In genomic region chr20:48390981-48391380, GRCh38 we compare ENCODE assay signal across 34 cellular contexts.
"Had no signal": no experiment of that assay in that cellular context is flagged by ENCODE, and none has a peak within 500 bp of the region (broad histone marks: within the 10 kb centered on the region; RNA-seq: fewer than 3 reads in every experiment).

No MANE protein-coding gene starts in this region.

- H3K27ac ChIP-seq: adrenal gland, body of pancreas, brain microvascular endothelial cell, breast epithelium, VCaP had no signal

- H3K36me3 ChIP-seq: adrenal gland, brain microvascular endothelial cell, breast epithelium had no signal

- H3K9me3 ChIP-seq: adrenal gland had no signal

- ATAC-seq: activated CD8-positive, alpha-beta T cell treated with anti-CD3 and anti-CD28 coated beads for 36 hours; activated naive CD4-positive, alpha-beta T cell treated with anti-CD3 and anti-CD28 coated beads, Interleukin-2, amount 50 U/mL, for 72 hours; activated T-cell treated with anti-CD3 and anti-CD28 coated beads, Interleukin-2, amount 50 U/mL, for 4 hours; activated T-cell treated with anti-CD3 and anti-CD28 coated beads, Interleukin-2, amount 50 U/mL, for 72 hours; activated T-helper 17 cell treated with anti-CD3 and anti-CD28 coated beads, Interleukin-2, amount 50 U/mL, for 72 hours; body of pancreas had no signal

- DNase-seq: activated B cell treated with CpG ODN at 0.5 μM for 24 hours; activated CD4-positive, alpha-beta memory T cell treated with anti-CD3 and anti-CD28 coated beads for 36 hours; activated CD4-positive, alpha-beta T cell treated with anti-CD3 and anti-CD28 coated beads for 4 hours; activated CD4-positive, alpha-beta T cell treated with anti-CD3 and anti-CD28 coated beads, Interleukin-2, amount 10 ng/mL, durations not matched to agents 24 days and 14 days; activated CD4-positive, alpha-beta T cell treated with anti-CD3 and anti-CD28 coated beads, Interleukin-2, amount 50 U/mL, for 1 hour; activated CD4-positive, alpha-beta T cell treated with anti-CD3 and anti-CD28 coated beads, Interleukin-2, amount 50 U/mL, for 4 hours; activated CD4-positive, CD25-positive, alpha-beta regulatory T cell treated with anti-CD3 and anti-CD28 coated beads, Interleukin-2, amount 50 U/mL, for 72 hours; activated CD8-positive, alpha-beta memory T cell treated with anti-CD3 and anti-CD28 coated beads, Interleukin-2, amount 50 U/mL, for 4 hours; activated CD8-positive, alpha-beta T cell treated with anti-CD3 and anti-CD28 coated beads for 36 hours; activated effector memory CD4-positive, alpha-beta T cell treated with anti-CD3 and anti-CD28 coated beads, Interleukin-2, amount 50 U/mL, for 16 hours; activated gamma-delta T cell treated with Interleukin-2 at 50 U/mL for 16 hours; activated naive CD4-positive, alpha-beta T cell; activated naive CD4-positive, alpha-beta T cell treated with anti-CD3 and anti-CD28 coated beads for 36 hours; activated naive CD4-positive, alpha-beta T cell treated with anti-CD3 and anti-CD28 coated beads, Interleukin-2, amount 50 U/mL, for 16 hours; activated naive CD8-positive, alpha-beta T cell treated with anti-CD3 and anti-CD28 coated beads for 36 hours; activated T-cell treated with anti-CD3 and anti-CD28 coated beads for 4 hours; activated T-cell treated with anti-CD3 and anti-CD28 coated beads, Interleukin-2, amount 50 U/mL, for 1 hour; activated T-cell treated with anti-CD3 and anti-CD28 coated beads, Interleukin-2, amount 50 U/mL, for 4 hours; activated T-cell treated with anti-CD3 and anti-CD28 coated beads, Interleukin-2, amount 50 U/mL, for 72 hours; adrenal gland; amniotic stem cell; aorta; body of pancreas; brain microvascular endothelial cell; central memory CD4-positive, alpha-beta T cell; T-helper 1 cell; T-helper 2 cell; T-helper 9 cell had no signal

- H3K27me3 ChIP-seq: adrenal gland, body of pancreas, brain microvascular endothelial cell, breast epithelium had no signal

- FAIRE-seq: astrocyte, TTC549 had no signal

- H3K4me3 ChIP-seq: adrenal gland, body of pancreas, breast epithelium had no signal

- H3K4me1 ChIP-seq: adrenal gland, body of pancreas, breast epithelium had no signal
